Comparison of ENCODE assay signal across 9 cellular contexts in the genomic region with DNA sequence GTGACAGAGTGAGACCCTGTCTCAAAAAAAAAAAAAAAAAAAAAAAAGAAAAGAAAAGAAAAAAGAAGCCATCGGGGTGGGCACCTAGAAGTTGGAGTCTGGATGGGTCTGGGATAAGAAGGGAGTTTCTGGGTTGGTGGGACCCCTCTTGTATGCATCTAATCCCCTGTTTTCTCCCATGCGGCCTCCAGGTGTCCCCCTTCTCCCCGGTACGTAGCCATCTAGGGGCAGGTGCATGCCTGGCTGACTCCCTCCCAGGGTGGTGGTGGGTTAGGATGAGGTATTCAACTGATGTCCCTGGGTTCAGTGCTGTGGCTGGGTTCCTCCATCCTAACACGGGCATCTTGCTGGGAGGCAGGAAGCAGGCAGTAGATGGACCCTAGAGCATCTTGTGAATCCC. TPM values are rescaled to one million over a fixed set of nuclear protein-coding genes. Genes with fewer than 3 reads are reported as not detected.
DNase-seq lines count a peak whose midpoint lies in the region; ATAC-seq and TF ChIP-seq lines count a peak whose summit lies in the region.
"Had no signal": no experiment of that assay in that cellular context is flagged by ENCODE, and none has a peak within 500 bp of the region (broad histone marks: within the 10 kb centered on the region; RNA-seq: fewer than 3 reads in every experiment).

No MANE protein-coding gene starts in this region.

- DNase-seq in AG09319 (ENCODE audit: extremely low read depth, low read depth) (no peak), GM19238 (ENCODE audit: insufficient read length, low spot score) (peak; percentile 66), RPMI8226 (peak; percentile 44), cerebellar cortex (ENCODE audit: low spot score) (peak; percentile 50), spleen (peak; percentile 78), NCI-H774 (lab: John Stamatoyannopoulos, UW) (no peak)

- WGBS in spleen, 5 donors: 17 to 41% (median 26%) methylated on average over 5 of the region's 5 CpGs

- intact Hi-C loops in spleen (cut with DNase I; ENCODE audit: low total_unique reads): no loop called here

- TF ChIP-seq CTCF in AG09319 (IDR thresholded peaks at IDR 0.05; ENCODE audit: low read depth, low read length): peak; percentile 8; the same call in 1 of the 2 replicates
- TF ChIP-seq CTCF in spleen (IDR thresholded peaks at IDR 0.05 in 8 of 11, conservative IDR thresholded peaks at IDR 0.05 in 3 of 11): peak in 5 of 11 experiments; percentile 27 to 46 (median 30)

- peaks cover 0 to 10% (median 0%) of the 10 kb centered on the region in 7 donors for H3K27me3 ChIP-seq in spleen (replicated peaks in 1 of 7)

- H3K4me1 ChIP-seq in spleen: peaks cover 12 to 68% (median 50%) of the 10 kb centered on the region in 6 donors

- peaks cover 2 to 96% (median 50%) of the 10 kb centered on the region in 6 donors for H3K36me3 ChIP-seq in spleen

- peak overlapping the region in 1 of 8 donors; percentile 13 for H3K4me3 ChIP-seq in spleen

- no peaks in the 10 kb centered on the region for H3K9me3 ChIP-seq in spleen

- TF ChIP-seq POLR2A in spleen (IDR thresholded peaks at IDR 0.05): no peak

- no peak for ATAC-seq in HG02678 (IDR thresholded peaks at IDR 0.05; ENCODE audit: unreplicated experiment)
- ATAC-seq in GM19463 (IDR thresholded peaks at IDR 0.05; ENCODE audit: unreplicated experiment): no peak

- peak overlapping the region in 5 of 8 donors; percentile 16 to 99 (median 52) for H3K27ac ChIP-seq in spleen
- H3K27ac ChIP-seq: epithelial cell of prostate had no signal

RNA-seq across cellular contexts. Expression of a gene that starts 13.0 kb away (rescaled TPM):
- 100 to 1,000 TPM; 113 to 281 (median 190) TPM for total RNA-seq in spleen
- polyA plus RNA-seq in spleen: 10 to 100 TPM; 40.8 to 71.8 (median 62.8) TPM

RNA-seq across cellular contexts. Expression of a gene that starts 27.3 kb away (rescaled TPM):
- total RNA-seq in spleen: under 1 TPM in 1 of 7 donors, not detected in 6; 0.17 TPM
- polyA plus RNA-seq in spleen: under 1 TPM in 2 of 3 donors, not detected in 1; 0.08 to 0.09 TPM

Comparison
In these comparisons a context has a peak if more than half of its experiments do, and no peak if none do; other contexts are left out.
1. DNase-seq: peak in GM19238 (single experiment), RPMI8226 (single experiment), cerebellar cortex (single experiment) and spleen (single experiment); none in AG09319 (single experiment) and NCI-H774 (single experiment).